Comparison of ENCODE assay signal across 12 cellular contexts in the genomic region with DNA sequence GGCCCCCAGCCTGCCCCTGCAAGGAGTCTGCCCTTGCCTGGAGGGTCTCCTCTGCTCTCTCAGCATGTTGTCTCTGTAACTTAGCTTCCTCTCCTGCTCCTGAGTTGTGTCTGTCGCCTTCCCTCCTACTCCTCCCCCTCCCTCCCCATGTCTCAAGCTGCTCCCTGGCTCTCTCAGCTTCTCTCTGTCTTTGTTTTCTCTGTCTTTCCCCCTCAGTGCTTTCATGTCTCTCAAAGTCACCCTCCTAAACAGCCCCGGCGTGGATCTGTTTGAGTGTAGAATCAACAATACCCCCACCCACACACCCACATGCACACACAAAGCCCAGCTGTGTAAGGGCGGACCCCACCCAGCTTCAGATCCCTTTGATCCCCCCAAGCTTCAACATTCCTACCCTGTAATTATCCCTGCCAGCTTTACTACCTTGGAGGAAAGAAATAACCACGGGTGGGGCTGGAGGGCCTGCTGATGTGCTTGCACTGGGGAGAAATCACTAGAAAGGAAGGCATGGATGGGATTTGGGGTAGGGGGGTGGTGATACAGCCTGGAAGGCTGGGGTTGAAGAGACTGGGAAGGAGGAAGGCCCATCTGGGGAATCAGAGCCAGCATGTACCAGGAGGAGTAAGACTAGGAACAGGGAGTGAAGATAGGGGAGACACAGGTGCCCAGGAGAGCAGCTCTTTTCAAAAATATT. TPM values are rescaled to one million over a fixed set of nuclear protein-coding genes. Genes with fewer than 3 reads are reported as not detected.
DNase-seq lines count a peak whose midpoint lies in the region; TF ChIP-seq lines count a peak whose summit lies in the region.
"Had no signal": no experiment of that assay in that cellular context is flagged by ENCODE, and none has a peak within 500 bp of the region (broad histone marks: within the 10 kb centered on the region; RNA-seq: fewer than 3 reads in every experiment).

No MANE protein-coding gene starts in this region.

- no peak overlapping the region for H3K27ac ChIP-seq in smooth muscle cell (ENCODE audit: low read depth)
- H3K27ac ChIP-seq: 22Rv1 had no signal

- H3K4me1 ChIP-seq in NT2/D1 (ENCODE audit: insufficient read depth, insufficient read length) = peaks cover 6% of the 10 kb centered on the region
- H3K4me1 ChIP-seq in smooth muscle cell (ENCODE audit: low read depth) = peaks cover 21% of the 10 kb centered on the region

- H3K27me3 ChIP-seq in NT2/D1 (ENCODE audit: insufficient read depth, insufficient read length) (no peaks in the 10 kb centered on the region), smooth muscle cell (ENCODE audit: low read depth) (no peaks in the 10 kb centered on the region)

- H3K36me3 ChIP-seq in NT2/D1 (ENCODE audit: insufficient read depth, insufficient read length, low read length) (no peaks in the 10 kb centered on the region), smooth muscle cell (ENCODE audit: low read depth) (no peaks in the 10 kb centered on the region)

- no peak overlapping the region for H3K4me3 ChIP-seq in NT2/D1 (ENCODE audit: insufficient read length, low read depth)
- no peak overlapping the region for H3K4me3 ChIP-seq in smooth muscle cell

- DNase-seq in DMS79 treated with DMSO at 0.1 percent for 48 hours (lab: John Stamatoyannopoulos, UW) (peak; percentile 21), DMS79 (lab: John Stamatoyannopoulos, UW) (no peak), NT2/D1 (ENCODE audit: low read depth, low spot score) (no peak), left kidney (ENCODE audit: low read depth, low spot score) (peak; percentile 89), smooth muscle cell (lab: John Stamatoyannopoulos, UW; ENCODE audit: unreplicated experiment) (no peak), GM10248 (ENCODE audit: extremely low spot score) (no peak), A172 (ENCODE audit: low spot score) (no peak), NCI-H1048 (lab: John Stamatoyannopoulos, UW) (no peak)
- DNase-seq: NCI-H187 treated with DMSO at 0.1 percent for 48 hours had no signal

- H3K9me3 ChIP-seq in NT2/D1 (ENCODE audit: insufficient read depth, low read length) (no peaks in the 10 kb centered on the region), smooth muscle cell (replicated peaks; ENCODE audit: low read depth) (no peaks in the 10 kb centered on the region)

- TF ChIP-seq CTCF in smooth muscle cell (IDR thresholded peaks at IDR 0.05; ENCODE audit: borderline replicate concordance, insufficient read depth, poor library complexity, severe bottlenecking) (no peak), GM10248 (IDR thresholded peaks at IDR 0.05; ENCODE audit: control extremely low read depth, extremely low read depth, low read depth, missing control alignments) (no peak)

- WGBS in smooth muscle cell (ENCODE audit: low lambda C conversion rate) = 14% methylated on average over 5 of the region's 5 CpGs

- no peaks in the 10 kb centered on the region for H3F3A ChIP-seq in smooth muscle cell (ENCODE audit: low read depth)

- H4K20me1 ChIP-seq in smooth muscle cell (ENCODE audit: low read depth) = no peaks in the 10 kb centered on the region

- H3K9ac ChIP-seq in NT2/D1 (ENCODE audit: insufficient read length, low read depth) = peak overlapping the region; percentile 32
- no peak overlapping the region for H3K9ac ChIP-seq in smooth muscle cell (ENCODE audit: low read depth)

- peak overlapping the region; percentile 91 for H2AFZ ChIP-seq in smooth muscle cell (ENCODE audit: low read depth)

- H3K4me2 ChIP-seq in smooth muscle cell = peak overlapping the region; percentile 34

- no peaks in the 10 kb centered on the region for H3K79me2 ChIP-seq in smooth muscle cell (ENCODE audit: low read depth)

- CTCF ChIA-PET in GM10248 (lab: Yijun Ruan, JAX) = interaction anchor here (0.9 to 3.1 kb wide), 6 partner anchors 10 to 238 kb away, joined by 3 to 21 read pairs (median 6); a partner anchor contains a TSS

- POLR2A ChIA-PET in GM10248 (lab: Yijun Ruan, JAX) = no interaction called here

RNA-seq across cellular contexts. Expression of a gene that starts 1.0 kb away (rescaled TPM):
- total RNA-seq in smooth muscle cell = not detected in 2 replicates
- not detected in 2 replicates for polyA plus RNA-seq in smooth muscle cell
- total RNA-seq in A172 (2014; rRNA removed; shearing (Covaris generic)) = not detected in 2 replicates
- total RNA-seq: fibroblast of lung had no signal
- polyA plus RNA-seq: adipose tissue, fibroblast of lung had no signal

RNA-seq across cellular contexts. Expression of a gene that starts 7.4 kb away (rescaled TPM):
- 3.8 and 5.2 TPM in 2 replicates for total RNA-seq in smooth muscle cell
- 3.9 and 7.2 TPM in 2 replicates for polyA plus RNA-seq in smooth muscle cell
- total RNA-seq in A172 (2014; rRNA removed; shearing (Covaris generic)) = not detected in 2 replicates
- total RNA-seq: fibroblast of lung had no signal
- polyA plus RNA-seq: fibroblast of lung had no signal

RNA-seq across cellular contexts. Expression of a gene that starts 7.5 kb away (rescaled TPM):
- total RNA-seq in smooth muscle cell = not detected in 2 replicates
- not detected in 2 replicates for polyA plus RNA-seq in smooth muscle cell
- not detected in 2 replicates for total RNA-seq in A172 (2014; rRNA removed; shearing (Covaris generic))
- total RNA-seq: fibroblast of lung had no signal
- polyA plus RNA-seq: fibroblast of lung had no signal

RNA-seq across cellular contexts. Expression of a gene that starts 9.0 kb away (rescaled TPM):
- 0.09 TPM in 1 of 2 replicates, not detected in the other for total RNA-seq in smooth muscle cell
- polyA plus RNA-seq in smooth muscle cell = 1.1 TPM in 1 of 2 replicates, not detected in the other
- not detected in 2 replicates for total RNA-seq in A172 (2014; rRNA removed; shearing (Covaris generic))
- total RNA-seq: fibroblast of lung had no signal
- polyA plus RNA-seq: fibroblast of lung had no signal

RNA-seq across cellular contexts. Expression of a gene that starts 11.0 kb away (rescaled TPM):
- total RNA-seq in smooth muscle cell = 24.9 and 32.8 TPM in 2 replicates
- 39.9 and 40.5 TPM in 2 replicates for polyA plus RNA-seq in smooth muscle cell
- total RNA-seq in A172 (2014; rRNA removed; shearing (Covaris generic)) = 38.5 and 40.9 TPM in 2 replicates

Comparison
In these comparisons a context has a peak if more than half of its experiments do, and no peak if none do; other contexts are left out.
1. DNase-seq: peak in DMS79 treated with DMSO at 0.1 percent for 48 hours (single experiment) and left kidney (single experiment); none in DMS79 (single experiment), NT2/D1 (single experiment), smooth muscle cell (single experiment), GM10248 (single experiment), A172 (single experiment) and NCI-H1048 (single experiment).